ENCODE assay signal across 9 cellular contexts in the genomic region with DNA sequence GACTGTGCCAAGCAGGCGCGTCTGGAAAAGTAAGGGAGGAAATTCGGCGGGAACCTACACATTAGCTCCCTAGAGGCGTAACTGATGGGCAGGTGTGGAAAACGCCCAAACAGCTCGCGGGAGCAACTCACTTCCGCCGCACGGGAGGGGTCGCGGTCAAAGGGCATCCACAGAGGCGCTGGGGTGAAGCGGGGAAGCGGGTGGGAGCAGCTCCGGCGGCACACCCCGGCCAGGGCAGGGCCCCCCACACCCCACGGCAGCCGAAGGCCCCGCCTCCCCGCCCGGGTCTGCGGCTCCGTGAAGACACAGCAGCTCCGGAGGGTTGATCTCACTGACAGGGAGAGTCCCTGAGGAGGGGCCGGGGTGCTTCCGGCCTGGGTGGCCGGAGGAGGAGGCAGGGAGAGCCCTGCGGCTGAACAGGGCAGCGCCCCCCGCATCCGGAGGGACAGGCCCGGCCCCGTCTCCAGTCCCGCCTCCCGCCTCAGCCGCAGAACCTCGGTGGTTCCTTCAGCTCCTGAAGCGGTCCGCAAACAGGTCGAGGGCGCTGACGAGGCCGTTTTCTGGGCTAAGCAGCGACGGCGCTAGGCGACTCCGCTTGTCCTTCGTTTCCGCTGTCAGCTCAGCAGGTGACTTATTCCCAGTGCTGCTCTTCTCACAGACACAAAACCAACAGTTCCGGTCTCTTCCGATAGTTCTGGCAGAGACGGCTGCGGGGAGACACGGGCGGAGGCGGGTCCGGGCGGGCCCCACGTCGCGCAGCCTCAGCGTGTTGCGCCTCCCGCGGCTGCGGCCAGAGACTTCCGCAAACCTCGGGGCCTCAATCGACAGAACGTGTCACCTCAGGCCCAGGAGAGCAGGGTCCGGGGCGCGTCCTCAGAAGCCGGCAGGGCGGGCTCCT.
A peak's percentile ranks its signal among the peaks of the same experiment; 100 is the strongest.
DNase-seq lines count a peak whose midpoint lies in the region; ATAC-seq and TF ChIP-seq lines count a peak whose summit lies in the region.
"Had no signal": no experiment of that assay in that cellular context is flagged by ENCODE, and none has a peak within 500 bp of the region (broad histone marks: within the 10 kb centered on the region; RNA-seq: fewer than 3 reads in every experiment).

No MANE protein-coding gene starts in this region.

- H3K27me3 Mint-ChIP-seq in activated B cell treated with CpG ODN at 0.5 μM for 24 hours (no peaks in the 10 kb centered on the region), chondrocyte (ENCODE audit: low read depth) (peaks cover 2% of the 10 kb centered on the region)

- H3K36me3 ChIP-seq in neutrophil (no peaks in the 10 kb centered on the region), tibial artery (no peaks in the 10 kb centered on the region)

- peaks cover 5% of the 10 kb centered on the region for H3K4me1 Mint-ChIP-seq in activated B cell treated with CpG ODN at 0.5 μM for 24 hours
- no peaks in the 10 kb centered on the region for H3K4me1 Mint-ChIP-seq in chondrocyte (ENCODE audit: low read depth)

- peak overlapping the region; percentile 71 for H3K27ac ChIP-seq in neutrophil
- no peak overlapping the region for H3K27ac ChIP-seq in tibial artery
- H3K27ac ChIP-seq: 22Rv1 had no signal

- intact Hi-C loops in activated B cell treated with CpG ODN at 0.5 μM for 24 hours (cut with micrococcal nuclease) (loop anchor here (1.0 kb wide), 1 partner anchor 44 kb away; no protein-coding TSS in a partner anchor), tibial artery (cut with DNase I; ENCODE audit: low total_unique reads) (no loop called here)

- POLR2A ChIA-PET in activated B cell treated with CpG ODN at 0.5 μM for 24 hours (lab: Charles Lee): interaction anchor here (0.6 kb wide), 2 partner anchors 10 to 71 kb away, joined by 3 to 6 read pairs; no protein-coding TSS in a partner anchor

- peak; percentile 79 for ATAC-seq in activated B cell treated with CpG ODN at 0.5 μM for 24 hours (ENCODE audit: low read depth)
- no peak for ATAC-seq in GM18870 (IDR thresholded peaks at IDR 0.05; ENCODE audit: unreplicated experiment)

- TF ChIP-seq CTCF in activated B cell treated with CpG ODN at 0.5 μM for 24 hours (IDR thresholded peaks at IDR 0.05) (no peak), chondrocyte (IDR thresholded peaks at IDR 0.05) (no peak), neutrophil (IDR thresholded peaks at IDR 0.05) (peak; percentile 9), tibial artery (IDR thresholded peaks at IDR 0.05) (no peak)

- peaks cover 6 to 14% of the 10 kb centered on the region in 2 experiments for H3K4me1 ChIP-seq in neutrophil (ENCODE audit: control insufficient read depth in 1 of 2, insufficient read depth in 1 of 2, low read depth in 1 of 2, low read length in 1 of 2)
- peaks cover 0 to 15% (median 2%) of the 10 kb centered on the region in 4 donors for H3K4me1 ChIP-seq in tibial artery

- DNase-seq in NCI-H1417 (lab: John Stamatoyannopoulos, UW) (peak; percentile 12 to 92 (median 91)), NCI-H1417 treated with DMSO at 0.1 percent for 48 hours (lab: John Stamatoyannopoulos, UW) (no peak), activated B cell treated with CpG ODN at 0.5 μM for 24 hours (peak; percentile 47), chondrocyte (ENCODE audit: low spot score) (peak; percentile 92), tibial artery (peak; percentile 21 to 46), NCI-H187 treated with DMSO at 0.1 percent for 48 hours (lab: John Stamatoyannopoulos, UW) (no peak)

- H3K36me3 Mint-ChIP-seq in activated B cell treated with CpG ODN at 0.5 μM for 24 hours (ENCODE audit: low read depth): no peaks in the 10 kb centered on the region
- no peaks in the 10 kb centered on the region for H3K36me3 Mint-ChIP-seq in chondrocyte (ENCODE audit: low read depth)

- H3K9me3 ChIP-seq in neutrophil (no peaks in the 10 kb centered on the region), tibial artery (no peaks in the 10 kb centered on the region)

- H3K4me3 ChIP-seq in neutrophil (ENCODE audit: low read depth in 1 of 2, low read length in 1 of 2) (peak overlapping the region; percentile 66 to 69), tibial artery (peak overlapping the region; percentile 33 to 40)

- H3K9me3 Mint-ChIP-seq in activated B cell treated with CpG ODN at 0.5 μM for 24 hours: no peaks in the 10 kb centered on the region
- no peaks in the 10 kb centered on the region for H3K9me3 Mint-ChIP-seq in chondrocyte (ENCODE audit: low read depth)

- CTCF ChIA-PET in activated B cell treated with CpG ODN at 0.5 μM for 24 hours (lab: Charles Lee): no interaction called here

- peak overlapping the region; percentile 50 for H3K27ac Mint-ChIP-seq in activated B cell treated with CpG ODN at 0.5 μM for 24 hours
- no peak overlapping the region for H3K27ac Mint-ChIP-seq in chondrocyte (ENCODE audit: unreplicated experiment)

- H3K27me3 ChIP-seq in neutrophil (peaks cover 63% of the 10 kb centered on the region), tibial artery (peaks cover 0 to 21% of the 10 kb centered on the region in 2 donors)

- H3K4me3 Mint-ChIP-seq in activated B cell treated with CpG ODN at 0.5 μM for 24 hours: peak overlapping the region; percentile 82
- peak overlapping the region; percentile 22 for H3K4me3 Mint-ChIP-seq in chondrocyte (ENCODE audit: unreplicated experiment)

Comparison
In these comparisons a context has a peak if more than half of its experiments do, and no peak if none do; other contexts are left out.
1. DNase-seq: peak in NCI-H1417 (3 of 3), activated B cell treated with CpG ODN at 0.5 μM for 24 hours (single experiment), chondrocyte (single experiment) and tibial artery (2 of 2); none in NCI-H1417 treated with DMSO at 0.1 percent for 48 hours (single experiment) and NCI-H187 treated with DMSO at 0.1 percent for 48 hours (single experiment).